22 cellular contexts compared by ENCODE assay signal in the genomic region with DNA sequence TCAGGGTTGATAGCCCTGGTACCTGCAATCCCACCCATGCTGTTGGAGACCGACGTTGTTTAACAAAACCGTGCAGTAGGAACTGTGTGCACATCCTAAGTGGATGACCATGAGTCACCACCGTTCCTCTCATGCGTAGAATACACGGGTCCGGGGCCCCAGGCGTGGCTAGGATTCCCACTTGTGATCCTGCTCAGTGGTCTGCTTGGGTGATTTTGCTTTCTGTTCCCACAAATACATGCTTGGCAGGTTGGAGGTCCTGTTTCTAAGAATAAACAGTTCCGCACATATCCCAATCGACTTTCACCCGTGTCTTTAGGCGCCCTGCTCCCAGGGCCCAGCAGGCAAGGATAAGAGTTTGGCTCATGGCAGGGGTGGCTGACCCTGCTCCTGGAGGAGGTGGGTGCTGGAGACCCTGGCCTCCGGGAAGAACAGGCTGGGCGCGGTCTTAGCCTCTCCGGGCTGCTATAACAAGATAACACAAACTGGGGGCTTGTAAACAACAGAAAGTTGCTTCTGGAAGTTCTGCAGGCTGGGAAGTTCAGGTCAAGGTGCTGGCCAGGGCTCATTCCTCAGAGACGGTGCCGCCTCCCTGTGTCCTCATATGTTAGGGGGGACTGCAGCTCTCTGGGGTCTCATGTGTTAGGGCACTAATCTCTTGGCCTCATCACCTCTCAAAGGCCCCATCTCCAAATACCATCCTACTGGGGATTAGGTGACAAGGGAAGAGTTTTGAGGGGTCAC.
DNase-seq lines count a peak whose midpoint lies in the region; ATAC-seq lines count a peak whose summit lies in the region.
"Had no signal": no experiment of that assay in that cellular context is flagged by ENCODE, and none has a peak within 500 bp of the region (broad histone marks: within the 10 kb centered on the region; RNA-seq: fewer than 3 reads in every experiment).

No MANE protein-coding gene starts in this region.

- no peaks in the 10 kb centered on the region for H3K9me3 ChIP-seq in BLaER1
- H3K9me3 ChIP-seq: A549 had no signal

- 0 out of 2 replicates have a peak, but pooled peaks cover 7% of the 10 kb centered on the region for H3K27me3 ChIP-seq in BLaER1

- no peaks in the 10 kb centered on the region; the same call in 1 of the 2 replicates for H4K20me1 ChIP-seq in BLaER1

- in situ Hi-C loops in ACHN (cut with HindIII; ENCODE audit: low pct_ligation_motif_present, low pct_unique_long_range_greater_than_20kb, low sequenced_read_pairs): no loop called here

- DNase-seq in COLO668 (lab: John Stamatoyannopoulos, UW; ENCODE audit: unreplicated experiment) (peak; percentile 28), kidney tubule cell (ENCODE audit: low spot score) (peak; percentile 7), posterior vena cava (ENCODE audit: low spot score) (peak; percentile 60), ACHN (no peak), NCI-H2196 (lab: John Stamatoyannopoulos, UW; ENCODE audit: unreplicated experiment) (no peak)
- DNase-seq: CD8-positive, alpha-beta memory T cell; DMS153; DND-41; HCEC 1CT; NCI-H1048; NCI-H1417; NCI-H1694; NCI-H2029 treated with DMSO at 0.1 percent for 48 hours; NCI-H2227 treated with DMSO at 0.1 percent for 48 hours; NCI-H69; SHP77 had no signal

- H3K9ac ChIP-seq in BLaER1: no peak overlapping the region
- H3K9ac ChIP-seq: KMS-11 had no signal

- no peaks in the 10 kb centered on the region for H3K36me3 ChIP-seq in BLaER1

- H3K4me2 ChIP-seq in BLaER1: peak overlapping the region; percentile 47
- H3K4me2 ChIP-seq: A549, GM23338, KMS-11 had no signal

- intact Hi-C loops in posterior vena cava (cut with DNase I): no loop called here

- H3K27ac ChIP-seq in BLaER1: no peak overlapping the region
- H3K27ac ChIP-seq: A549, HL-60, KMS-11 had no signal

- H3K4me1 ChIP-seq in BLaER1: peaks cover 16% of the 10 kb centered on the region
- H3K4me1 ChIP-seq: A549 had no signal

- no peak for ATAC-seq in HG02973 (IDR thresholded peaks at IDR 0.05; ENCODE audit: unreplicated experiment)
- ATAC-seq: GM23338 had no signal

- H3K4me3 ChIP-seq in BLaER1: no peak overlapping the region
- H3K4me3 ChIP-seq: A549, GM23338 had no signal

Comparison
In these comparisons a context has a peak if more than half of its experiments do, and no peak if none do; other contexts are left out.
1. DNase-seq: peak in COLO668 (single experiment), kidney tubule cell (single experiment) and posterior vena cava (single experiment); none in ACHN (single experiment) and NCI-H2196 (single experiment).